Comparison of ENCODE assay signal across 1 cellular context in the genomic region with DNA sequence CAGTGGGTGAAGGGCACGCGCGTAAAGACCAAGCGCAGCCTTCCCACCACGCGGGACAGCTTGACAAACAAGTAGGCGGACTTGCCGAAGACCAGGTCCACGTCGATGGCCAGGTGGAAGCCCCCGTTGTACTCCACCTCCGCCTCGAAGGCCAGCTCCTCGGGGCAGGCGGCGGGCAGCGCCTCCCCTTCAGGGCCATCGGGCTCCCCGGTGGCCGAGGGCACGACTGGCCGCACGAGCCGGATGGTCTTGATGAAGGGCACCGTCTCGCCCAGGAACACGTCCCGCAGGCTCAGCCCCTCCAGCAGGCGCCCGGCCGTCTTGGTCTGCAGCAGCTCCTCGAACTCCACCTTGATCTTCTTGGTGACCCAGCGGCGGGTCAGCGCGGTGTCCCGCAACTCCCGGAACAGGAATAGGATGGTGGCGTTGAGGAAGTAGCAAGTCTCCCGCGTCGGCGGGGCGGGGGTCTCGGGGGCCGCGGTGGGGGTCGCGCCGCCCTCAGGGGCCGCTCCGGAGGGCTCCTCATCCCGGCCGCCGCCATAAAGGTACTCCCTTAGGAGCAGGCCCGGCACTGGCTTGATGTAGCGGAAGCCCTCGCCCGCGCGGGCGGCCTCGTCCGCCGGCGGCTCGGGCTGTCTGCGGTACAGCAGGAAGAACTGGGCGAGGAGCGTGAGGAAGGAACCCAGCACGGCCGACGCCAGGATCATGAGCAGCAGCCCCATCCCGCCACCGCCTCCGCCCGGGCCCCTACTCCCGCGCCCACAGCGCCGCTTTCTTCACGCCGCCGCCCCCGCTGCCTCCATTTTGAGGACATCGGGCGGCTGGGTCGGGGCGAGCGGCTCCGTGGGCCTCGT.
A peak's percentile ranks its signal among the peaks of the same experiment; 100 is the strongest.
TF ChIP-seq lines count a peak whose summit lies in the region.

No MANE protein-coding gene starts in this region.

TF ChIP-seq in HEK293, 187 proteins besides CTCF, POLR2A, EP300 and RAD21 (continued from another document and continues in another):
- TF ChIP-seq, protein P1, sequence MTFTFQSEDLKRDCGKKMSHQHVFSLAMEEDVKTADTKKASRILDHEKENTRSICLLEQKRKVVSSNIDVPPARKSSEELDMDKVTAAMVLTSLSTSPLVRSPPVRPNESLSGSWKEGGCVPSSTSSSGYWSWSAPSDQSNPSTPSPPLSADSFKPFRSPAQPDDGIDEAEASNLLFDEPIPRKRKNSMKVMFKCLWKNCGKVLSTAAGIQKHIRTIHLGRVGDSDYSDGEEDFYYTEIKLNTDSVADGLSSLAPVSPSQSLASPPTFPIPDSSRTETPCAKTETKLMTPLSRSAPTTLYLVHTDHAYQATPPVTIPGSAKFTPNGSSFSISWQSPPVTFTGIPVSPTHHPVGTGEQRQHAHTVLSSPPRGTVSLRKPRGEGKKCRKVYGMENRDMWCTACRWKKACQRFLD (tag by site-specific recombination; IDR thresholded peaks at IDR 0.05) = no peak
- TF ChIP-seq ZNF24 (tag by site-specific recombination; IDR thresholded peaks at IDR 0.05) = no peak
- TF ChIP-seq KLF7 (tag by site-specific recombination; IDR thresholded peaks at IDR 0.05; ENCODE audit: borderline replicate concordance) = no peak
- no peak for TF ChIP-seq MZF1 (tag by site-specific recombination; IDR thresholded peaks at IDR 0.05; ENCODE audit: borderline replicate concordance)
- TF ChIP-seq ZNF585B (tag by site-specific recombination; IDR thresholded peaks at IDR 0.05) = no peak
- peak; percentile 63; the same call in 1 of the 2 replicates for TF ChIP-seq ZNF561 (tag by site-specific recombination; IDR thresholded peaks at IDR 0.05; ENCODE audit: borderline replicate concordance)
- TF ChIP-seq ZNF544 (tag by site-specific recombination; IDR thresholded peaks at IDR 0.05) = no peak
- peak; percentile 45 for TF ChIP-seq YY1 (tag by site-specific recombination; IDR thresholded peaks at IDR 0.05)
- no peak for TF ChIP-seq ZNF221 (tag by site-specific recombination; IDR thresholded peaks at IDR 0.05; ENCODE audit: borderline replicate concordance)
- TF ChIP-seq KLF9 (tag by site-specific recombination; IDR thresholded peaks at IDR 0.05; ENCODE audit: low read depth) = no peak
- TF ChIP-seq MYNN (tag by site-specific recombination; IDR thresholded peaks at IDR 0.05; ENCODE audit: borderline replicate concordance) = no peak
- TF ChIP-seq, protein P2, sequence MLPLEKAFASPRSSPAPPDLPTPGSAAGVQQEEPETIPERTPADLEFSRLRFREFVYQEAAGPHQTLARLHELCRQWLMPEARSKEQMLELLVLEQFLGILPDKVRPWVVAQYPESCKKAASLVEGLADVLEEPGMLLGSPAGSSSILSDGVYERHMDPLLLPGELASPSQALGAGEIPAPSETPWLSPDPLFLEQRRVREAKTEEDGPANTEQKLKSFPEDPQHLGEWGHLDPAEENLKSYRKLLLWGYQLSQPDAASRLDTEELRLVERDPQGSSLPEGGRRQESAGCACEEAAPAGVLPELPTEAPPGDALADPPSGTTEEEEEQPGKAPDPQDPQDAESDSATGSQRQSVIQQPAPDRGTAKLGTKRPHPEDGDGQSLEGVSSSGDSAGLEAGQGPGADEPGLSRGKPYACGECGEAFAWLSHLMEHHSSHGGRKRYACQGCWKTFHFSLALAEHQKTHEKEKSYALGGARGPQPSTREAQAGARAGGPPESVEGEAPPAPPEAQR (tag by site-specific recombination; IDR thresholded peaks at IDR 0.05) = no peak
- no peak for TF ChIP-seq KLF10 (tag by site-specific recombination; IDR thresholded peaks at IDR 0.05)
- no peak for TF ChIP-seq ZNF558 (tag by site-specific recombination; IDR thresholded peaks at IDR 0.05)
- no peak for TF ChIP-seq ZNF514 (tag by site-specific recombination; IDR thresholded peaks at IDR 0.05)
- peak; percentile 7; the same call in 1 of the 2 replicates for TF ChIP-seq ZNF660 (tag by site-specific recombination; IDR thresholded peaks at IDR 0.05)
- TF ChIP-seq ZNF629 (tag by site-specific recombination; IDR thresholded peaks at IDR 0.05) = no peak
- peak; percentile 45; the same call in 1 of the 2 replicates for TF ChIP-seq ZNF677 (tag by site-specific recombination; IDR thresholded peaks at IDR 0.05)
- TF ChIP-seq KLF16 (tag by site-specific recombination; IDR thresholded peaks at IDR 0.05) = no peak
- no peak for TF ChIP-seq ZNF341 (tag by site-specific recombination; IDR thresholded peaks at IDR 0.05; ENCODE audit: low read depth)
- TF ChIP-seq ZNF792 (tag by site-specific recombination; IDR thresholded peaks at IDR 0.05) = no peak
- TF ChIP-seq, protein P3, sequence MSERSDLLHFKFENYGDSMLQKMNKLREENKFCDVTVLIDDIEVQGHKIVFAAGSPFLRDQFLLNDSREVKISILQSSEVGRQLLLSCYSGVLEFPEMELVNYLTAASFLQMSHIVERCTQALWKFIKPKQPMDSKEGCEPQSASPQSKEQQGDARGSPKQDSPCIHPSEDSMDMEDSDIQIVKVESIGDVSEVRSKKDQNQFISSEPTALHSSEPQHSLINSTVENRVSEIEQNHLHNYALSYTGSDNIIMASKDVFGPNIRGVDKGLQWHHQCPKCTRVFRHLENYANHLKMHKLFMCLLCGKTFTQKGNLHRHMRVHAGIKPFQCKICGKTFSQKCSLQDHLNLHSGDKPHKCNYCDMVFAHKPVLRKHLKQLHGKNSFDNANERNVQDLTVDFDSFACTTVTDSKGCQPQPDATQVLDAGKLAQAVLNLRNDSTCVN (tag by site-specific recombination; optimal IDR thresholded peaks at IDR 0.05) = peak; percentile 22
- TF ChIP-seq ZNF335 (tag by site-specific recombination; conservative IDR thresholded peaks at IDR 0.05) = peak; percentile 66
- TF ChIP-seq ZNF549 (tag by site-specific recombination; IDR thresholded peaks at IDR 0.05) = no peak
- TF ChIP-seq, protein P4, sequence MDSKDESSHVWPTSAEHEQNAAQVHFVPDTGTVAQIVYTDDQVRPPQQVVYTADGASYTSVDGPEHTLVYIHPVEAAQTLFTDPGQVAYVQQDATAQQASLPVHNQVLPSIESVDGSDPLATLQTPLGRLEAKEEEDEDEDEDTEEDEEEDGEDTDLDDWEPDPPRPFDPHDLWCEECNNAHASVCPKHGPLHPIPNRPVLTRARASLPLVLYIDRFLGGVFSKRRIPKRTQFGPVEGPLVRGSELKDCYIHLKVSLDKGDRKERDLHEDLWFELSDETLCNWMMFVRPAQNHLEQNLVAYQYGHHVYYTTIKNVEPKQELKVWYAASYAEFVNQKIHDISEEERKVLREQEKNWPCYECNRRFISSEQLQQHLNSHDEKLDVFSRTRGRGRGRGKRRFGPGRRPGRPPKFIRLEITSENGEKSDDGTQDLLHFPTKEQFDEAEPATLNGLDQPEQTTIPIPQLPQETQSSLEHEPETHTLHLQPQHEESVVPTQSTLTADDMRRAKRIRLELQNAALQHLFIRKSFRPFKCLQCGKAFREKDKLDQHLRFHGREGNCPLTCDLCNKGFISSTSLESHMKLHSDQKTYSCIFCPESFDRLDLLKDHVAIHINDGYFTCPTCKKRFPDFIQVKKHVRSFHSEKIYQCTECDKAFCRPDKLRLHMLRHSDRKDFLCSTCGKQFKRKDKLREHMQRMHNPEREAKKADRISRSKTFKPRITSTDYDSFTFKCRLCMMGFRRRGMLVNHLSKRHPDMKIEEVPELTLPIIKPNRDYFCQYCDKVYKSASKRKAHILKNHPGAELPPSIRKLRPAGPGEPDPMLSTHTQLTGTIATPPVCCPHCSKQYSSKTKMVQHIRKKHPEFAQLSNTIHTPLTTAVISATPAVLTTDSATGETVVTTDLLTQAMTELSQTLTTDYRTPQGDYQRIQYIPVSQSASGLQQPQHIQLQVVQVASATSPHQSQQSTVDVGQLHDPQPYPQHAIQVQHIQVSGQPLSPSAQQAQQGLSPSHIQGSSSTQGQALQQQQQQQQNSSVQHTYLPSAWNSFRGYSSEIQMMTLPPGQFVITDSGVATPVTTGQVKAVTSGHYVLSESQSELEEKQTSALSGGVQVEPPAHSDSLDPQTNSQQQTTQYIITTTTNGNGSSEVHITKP (tag by site-specific recombination; IDR thresholded peaks at IDR 0.05) = no peak
- TF ChIP-seq ZNF391 (tag by site-specific recombination; IDR thresholded peaks at IDR 0.05; ENCODE audit: borderline replicate concordance, low read depth) = no peak
- TF ChIP-seq ZNF473 (tag by site-specific recombination; IDR thresholded peaks at IDR 0.05) = no peak
- TF ChIP-seq, protein P5, sequence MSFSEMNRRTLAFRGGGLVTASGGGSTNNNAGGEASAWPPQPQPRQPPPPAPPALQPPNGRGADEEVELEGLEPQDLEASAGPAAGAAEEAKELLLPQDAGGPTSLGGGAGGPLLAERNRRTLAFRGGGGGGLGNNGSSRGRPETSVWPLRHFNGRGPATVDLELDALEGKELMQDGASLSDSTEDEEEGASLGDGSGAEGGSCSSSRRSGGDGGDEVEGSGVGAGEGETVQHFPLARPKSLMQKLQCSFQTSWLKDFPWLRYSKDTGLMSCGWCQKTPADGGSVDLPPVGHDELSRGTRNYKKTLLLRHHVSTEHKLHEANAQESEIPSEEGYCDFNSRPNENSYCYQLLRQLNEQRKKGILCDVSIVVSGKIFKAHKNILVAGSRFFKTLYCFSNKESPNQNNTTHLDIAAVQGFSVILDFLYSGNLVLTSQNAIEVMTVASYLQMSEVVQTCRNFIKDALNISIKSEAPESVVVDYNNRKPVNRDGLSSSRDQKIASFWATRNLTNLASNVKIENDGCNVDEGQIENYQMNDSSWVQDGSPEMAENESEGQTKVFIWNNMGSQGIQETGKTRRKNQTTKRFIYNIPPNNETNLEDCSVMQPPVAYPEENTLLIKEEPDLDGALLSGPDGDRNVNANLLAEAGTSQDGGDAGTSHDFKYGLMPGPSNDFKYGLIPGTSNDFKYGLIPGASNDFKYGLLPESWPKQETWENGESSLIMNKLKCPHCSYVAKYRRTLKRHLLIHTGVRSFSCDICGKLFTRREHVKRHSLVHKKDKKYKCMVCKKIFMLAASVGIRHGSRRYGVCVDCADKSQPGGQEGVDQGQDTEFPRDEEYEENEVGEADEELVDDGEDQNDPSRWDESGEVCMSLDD (tag by site-specific recombination; IDR thresholded peaks at IDR 0.05) = no peak
- TF ChIP-seq ZNF670 (tag by site-specific recombination; IDR thresholded peaks at IDR 0.05; ENCODE audit: low read depth) = no peak
- 0 out of 2 replicates have a peak, but pooled peaks have one; percentile 16 for TF ChIP-seq HOXD13 (CRISPR knock-in tag; IDR thresholded peaks at IDR 0.05; ENCODE audit: borderline replicate concordance)
- no peak for TF ChIP-seq FEZF1 (tag by site-specific recombination; IDR thresholded peaks at IDR 0.05)
- TF ChIP-seq ZBTB8A (tag by site-specific recombination; IDR thresholded peaks at IDR 0.05) = peak; percentile 74
- peak; percentile 12; the same call in 1 of the 2 replicates for TF ChIP-seq ZNF394 (tag by site-specific recombination; IDR thresholded peaks at IDR 0.05; ENCODE audit: borderline replicate concordance)
- TF ChIP-seq, protein P6, sequence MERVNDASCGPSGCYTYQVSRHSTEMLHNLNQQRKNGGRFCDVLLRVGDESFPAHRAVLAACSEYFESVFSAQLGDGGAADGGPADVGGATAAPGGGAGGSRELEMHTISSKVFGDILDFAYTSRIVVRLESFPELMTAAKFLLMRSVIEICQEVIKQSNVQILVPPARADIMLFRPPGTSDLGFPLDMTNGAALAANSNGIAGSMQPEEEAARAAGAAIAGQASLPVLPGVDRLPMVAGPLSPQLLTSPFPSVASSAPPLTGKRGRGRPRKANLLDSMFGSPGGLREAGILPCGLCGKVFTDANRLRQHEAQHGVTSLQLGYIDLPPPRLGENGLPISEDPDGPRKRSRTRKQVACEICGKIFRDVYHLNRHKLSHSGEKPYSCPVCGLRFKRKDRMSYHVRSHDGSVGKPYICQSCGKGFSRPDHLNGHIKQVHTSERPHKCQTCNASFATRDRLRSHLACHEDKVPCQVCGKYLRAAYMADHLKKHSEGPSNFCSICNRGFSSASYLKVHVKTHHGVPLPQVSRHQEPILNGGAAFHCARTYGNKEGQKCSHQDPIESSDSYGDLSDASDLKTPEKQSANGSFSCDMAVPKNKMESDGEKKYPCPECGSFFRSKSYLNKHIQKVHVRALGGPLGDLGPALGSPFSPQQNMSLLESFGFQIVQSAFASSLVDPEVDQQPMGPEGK (tag by site-specific recombination; IDR thresholded peaks at IDR 0.05) = peak; percentile 32
- no peak; the same call in 1 of the 2 replicates for TF ChIP-seq ZBTB20 (tag by site-specific recombination; IDR thresholded peaks at IDR 0.05)
- TF ChIP-seq ZNF23 (tag by site-specific recombination; IDR thresholded peaks at IDR 0.05; ENCODE audit: borderline replicate concordance) = no peak
- no peak for TF ChIP-seq ZBTB17 (tag by site-specific recombination; IDR thresholded peaks at IDR 0.05)
- TF ChIP-seq ZFHX2 (tag by site-specific recombination; conservative IDR thresholded peaks at IDR 0.05) = 0 out of 2 replicates have a peak, but pooled peaks have one; percentile 54
- TF ChIP-seq, protein P7, sequence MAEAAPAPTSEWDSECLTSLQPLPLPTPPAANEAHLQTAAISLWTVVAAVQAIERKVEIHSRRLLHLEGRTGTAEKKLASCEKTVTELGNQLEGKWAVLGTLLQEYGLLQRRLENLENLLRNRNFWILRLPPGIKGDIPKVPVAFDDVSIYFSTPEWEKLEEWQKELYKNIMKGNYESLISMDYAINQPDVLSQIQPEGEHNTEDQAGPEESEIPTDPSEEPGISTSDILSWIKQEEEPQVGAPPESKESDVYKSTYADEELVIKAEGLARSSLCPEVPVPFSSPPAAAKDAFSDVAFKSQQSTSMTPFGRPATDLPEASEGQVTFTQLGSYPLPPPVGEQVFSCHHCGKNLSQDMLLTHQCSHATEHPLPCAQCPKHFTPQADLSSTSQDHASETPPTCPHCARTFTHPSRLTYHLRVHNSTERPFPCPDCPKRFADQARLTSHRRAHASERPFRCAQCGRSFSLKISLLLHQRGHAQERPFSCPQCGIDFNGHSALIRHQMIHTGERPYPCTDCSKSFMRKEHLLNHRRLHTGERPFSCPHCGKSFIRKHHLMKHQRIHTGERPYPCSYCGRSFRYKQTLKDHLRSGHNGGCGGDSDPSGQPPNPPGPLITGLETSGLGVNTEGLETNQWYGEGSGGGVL (tag by site-specific recombination; IDR thresholded peaks at IDR 0.05) = no peak
- no peak for TF ChIP-seq ZNF624 (tag by site-specific recombination; IDR thresholded peaks at IDR 0.05)
- no peak for TF ChIP-seq ZNF211 (tag by site-specific recombination; IDR thresholded peaks at IDR 0.05; ENCODE audit: low read depth)
- TF ChIP-seq, protein P8, sequence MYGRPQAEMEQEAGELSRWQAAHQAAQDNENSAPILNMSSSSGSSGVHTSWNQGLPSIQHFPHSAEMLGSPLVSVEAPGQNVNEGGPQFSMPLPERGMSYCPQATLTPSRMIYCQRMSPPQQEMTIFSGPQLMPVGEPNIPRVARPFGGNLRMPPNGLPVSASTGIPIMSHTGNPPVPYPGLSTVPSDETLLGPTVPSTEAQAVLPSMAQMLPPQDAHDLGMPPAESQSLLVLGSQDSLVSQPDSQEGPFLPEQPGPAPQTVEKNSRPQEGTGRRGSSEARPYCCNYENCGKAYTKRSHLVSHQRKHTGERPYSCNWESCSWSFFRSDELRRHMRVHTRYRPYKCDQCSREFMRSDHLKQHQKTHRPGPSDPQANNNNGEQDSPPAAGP (tag by site-specific recombination; IDR thresholded peaks at IDR 0.05) = peak; percentile 36; the same call in 1 of the 2 replicates
- no peak for TF ChIP-seq BCL11A (tag by site-specific recombination; IDR thresholded peaks at IDR 0.05; ENCODE audit: low read depth)
- no peak for TF ChIP-seq ZNF654 (tag by site-specific recombination; IDR thresholded peaks at IDR 0.05; ENCODE audit: low read depth)
